In the genomic region with DNA sequence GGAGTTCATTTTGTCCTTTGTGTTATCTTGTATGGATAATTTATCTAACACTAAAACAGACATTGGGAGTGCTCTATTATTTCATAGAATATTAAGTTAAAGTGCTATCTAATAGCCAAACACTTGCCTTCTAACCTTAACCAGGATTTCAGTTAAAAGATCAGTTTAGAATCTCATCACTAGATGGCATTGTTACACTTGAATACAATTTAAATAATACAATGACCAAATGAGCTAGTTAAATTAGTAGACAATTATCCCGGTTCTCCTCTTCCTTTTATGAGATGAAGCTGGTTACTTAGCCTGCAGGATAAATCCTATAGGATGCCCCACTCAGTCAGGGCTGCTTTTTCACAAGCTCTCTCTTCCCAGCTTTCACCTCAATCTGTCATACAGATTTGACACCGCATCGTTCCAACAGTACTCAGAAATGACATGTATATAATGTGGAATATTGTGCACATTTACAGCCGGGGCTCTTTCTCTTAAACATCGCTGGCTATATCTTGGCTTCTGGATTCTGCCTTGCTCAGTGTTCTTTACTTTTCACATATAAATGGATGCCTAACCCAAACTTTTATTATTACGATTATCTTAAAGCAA, we compare ENCODE assay signal across 9 cellular contexts.
DNase-seq lines count a peak whose midpoint lies in the region; ATAC-seq and TF ChIP-seq lines count a peak whose summit lies in the region.
"Had no signal": no experiment of that assay in that cellular context is flagged by ENCODE, and none has a peak within 500 bp of the region (broad histone marks: within the 10 kb centered on the region; RNA-seq: fewer than 3 reads in every experiment).

No MANE protein-coding gene starts in this region.

- TF ChIP-seq EP300 in gastroesophageal sphincter (IDR thresholded peaks at IDR 0.05) = no peak

- no peak for TF ChIP-seq POLR2A in gastroesophageal sphincter (IDR thresholded peaks at IDR 0.05)

- no peak overlapping the region for H3K9ac ChIP-seq in liver (ENCODE audit: low read depth in 1 of 2, low read length in 2 of 2)

- H3K36me3 Mint-ChIP-seq in activated T-helper 2 cell treated with anti-CD3 and anti-CD28 coated beads, Interferon-gamma antibody, Interleukin-2, Interleukin-4, amounts not matched to agents 10 μg/mL and 5 μg/mL and 100 μg/mL, durations not matched to agents 14 hours and 24 hours and 36 hours (ENCODE audit: low read depth) = no peaks in the 10 kb centered on the region
- H3K36me3 Mint-ChIP-seq in activated CD8-positive, alpha-beta memory T cell treated with anti-CD3 and anti-CD28 coated beads, Interleukin-2, amount 10 ng/mL, durations not matched to agents 7 days and 5 days = no peaks in the 10 kb centered on the region
- H3K36me3 Mint-ChIP-seq: activated naive CD4-positive, alpha-beta T cell treated with anti-CD3 and anti-CD28 coated beads, Interleukin-2, amount 50 U/mL, for 24 hours had no signal

- TF ChIP-seq CTCF in left ventricle myocardium inferior (IDR thresholded peaks at IDR 0.05; ENCODE audit: borderline replicate concordance) (peak; percentile 43), liver (IDR thresholded peaks at IDR 0.05; ENCODE audit: low read depth, low read length, missing input control) (peak; percentile 20), gastroesophageal sphincter (IDR thresholded peaks at IDR 0.05) (peak in 2 of 4 experiments; percentile 8 to 30)

- WGBS in liver = 62% methylated on average over 6 of the region's 6 CpGs
- 48 to 53% methylated on average over 6 of the region's 6 CpGs for WGBS in gastroesophageal sphincter (ENCODE audit: low coverage in 1 of 2), 2 donors

- H3K9me3 Mint-ChIP-seq in activated T-helper 2 cell treated with anti-CD3 and anti-CD28 coated beads, Interferon-gamma antibody, Interleukin-2, Interleukin-4, amounts not matched to agents 10 μg/mL and 5 μg/mL and 100 μg/mL, durations not matched to agents 14 hours and 24 hours and 36 hours = no peaks in the 10 kb centered on the region
- no peaks in the 10 kb centered on the region for H3K9me3 Mint-ChIP-seq in activated CD8-positive, alpha-beta memory T cell treated with anti-CD3 and anti-CD28 coated beads, Interleukin-2, amount 10 ng/mL, durations not matched to agents 7 days and 5 days (ENCODE audit: low read depth)
- H3K9me3 Mint-ChIP-seq: activated naive CD4-positive, alpha-beta T cell treated with anti-CD3 and anti-CD28 coated beads, Interleukin-2, amount 50 U/mL, for 24 hours had no signal

- intact Hi-C loops in left ventricle myocardium inferior (cut with micrococcal nuclease) (loop anchor here (5.0 to 10.0 kb wide), 2 partner anchors 1208 to 1815 kb away; no protein-coding TSS in a partner anchor), Right ventricle myocardium inferior (cut with DNase I) (loop anchor here (5.0 kb wide), 2 partner anchors 1515 to 1815 kb away; no protein-coding TSS in a partner anchor)
- intact Hi-C loops in activated T-helper 2 cell treated with anti-CD3 and anti-CD28 coated beads, Interferon-gamma antibody, Interleukin-2, Interleukin-4, amounts not matched to agents 10 μg/mL and 5 μg/mL and 100 μg/mL, durations not matched to agents 14 hours and 24 hours and 36 hours (cut with micrococcal nuclease) = loop anchor here (2.0 to 10.0 kb wide), 5 partner anchors 438 to 1880 kb away; a partner anchor contains a TSS

- no peaks in the 10 kb centered on the region for H3K27me3 ChIP-seq in left ventricle myocardium inferior (ENCODE audit: low read depth)
- peaks cover 0 to 3% (median 0%) of the 10 kb centered on the region in 4 donors for H3K27me3 ChIP-seq in liver (ENCODE audit: control insufficient read depth in 4 of 4, insufficient read depth in 4 of 4, low read length in 3 of 4)
- no peaks in the 10 kb centered on the region for H3K27me3 ChIP-seq in gastroesophageal sphincter

- H3K4me1 Mint-ChIP-seq in activated T-helper 2 cell treated with anti-CD3 and anti-CD28 coated beads, Interferon-gamma antibody, Interleukin-2, Interleukin-4, amounts not matched to agents 10 μg/mL and 5 μg/mL and 100 μg/mL, durations not matched to agents 14 hours and 24 hours and 36 hours (ENCODE audit: low read depth) = peaks cover 17% of the 10 kb centered on the region
- H3K4me1 Mint-ChIP-seq in activated CD8-positive, alpha-beta memory T cell treated with anti-CD3 and anti-CD28 coated beads, Interleukin-2, amount 10 ng/mL, durations not matched to agents 7 days and 5 days = peaks cover 6% of the 10 kb centered on the region

- H3K4me3 Mint-ChIP-seq in activated T-helper 2 cell treated with anti-CD3 and anti-CD28 coated beads, Interferon-gamma antibody, Interleukin-2, Interleukin-4, amounts not matched to agents 10 μg/mL and 5 μg/mL and 100 μg/mL, durations not matched to agents 14 hours and 24 hours and 36 hours (ENCODE audit: low read depth) = no peak overlapping the region
- H3K4me3 Mint-ChIP-seq in activated CD8-positive, alpha-beta memory T cell treated with anti-CD3 and anti-CD28 coated beads, Interleukin-2, amount 10 ng/mL, durations not matched to agents 7 days and 5 days = no peak overlapping the region
- H3K4me3 Mint-ChIP-seq: activated naive CD4-positive, alpha-beta T cell treated with anti-CD3 and anti-CD28 coated beads, Interleukin-2, amount 50 U/mL, for 24 hours had no signal

- peak overlapping the region; percentile 73 for H3K27ac Mint-ChIP-seq in activated T-helper 2 cell treated with anti-CD3 and anti-CD28 coated beads, Interferon-gamma antibody, Interleukin-2, Interleukin-4, amounts not matched to agents 10 μg/mL and 5 μg/mL and 100 μg/mL, durations not matched to agents 14 hours and 24 hours and 36 hours
- H3K27ac Mint-ChIP-seq in activated CD8-positive, alpha-beta memory T cell treated with anti-CD3 and anti-CD28 coated beads, Interleukin-2, amount 10 ng/mL, durations not matched to agents 7 days and 5 days = no peak overlapping the region
- H3K27ac Mint-ChIP-seq: activated naive CD4-positive, alpha-beta T cell treated with anti-CD3 and anti-CD28 coated beads, Interleukin-2, amount 50 U/mL, for 24 hours had no signal

- H3K27ac ChIP-seq in left ventricle myocardium inferior (replicated peaks) = no peak overlapping the region
- no peak overlapping the region for H3K27ac ChIP-seq in liver (ENCODE audit: low read depth in 1 of 2, low read length in 2 of 2)
- no peak overlapping the region for H3K27ac ChIP-seq in gastroesophageal sphincter

- H3K27me3 Mint-ChIP-seq in activated T-helper 2 cell treated with anti-CD3 and anti-CD28 coated beads, Interferon-gamma antibody, Interleukin-2, Interleukin-4, amounts not matched to agents 10 μg/mL and 5 μg/mL and 100 μg/mL, durations not matched to agents 14 hours and 24 hours and 36 hours (ENCODE audit: low read depth) = peaks cover 9% of the 10 kb centered on the region
- peaks cover 4% of the 10 kb centered on the region for H3K27me3 Mint-ChIP-seq in activated CD8-positive, alpha-beta memory T cell treated with anti-CD3 and anti-CD28 coated beads, Interleukin-2, amount 10 ng/mL, durations not matched to agents 7 days and 5 days

- H3K36me3 ChIP-seq in left ventricle myocardium inferior = no peaks in the 10 kb centered on the region
- no peaks in the 10 kb centered on the region for H3K36me3 ChIP-seq in liver (ENCODE audit: control insufficient read depth in 4 of 4, insufficient read depth in 3 of 4, low read depth in 1 of 4, low read length in 3 of 4)
- no peaks in the 10 kb centered on the region for H3K36me3 ChIP-seq in gastroesophageal sphincter

- TF ChIP-seq RAD21 in liver (IDR thresholded peaks at IDR 0.05) = peak; percentile 69 to 74

- DNase-seq in left ventricle myocardium inferior (no peak), Right ventricle myocardium inferior (ENCODE audit: missing footprints) (no peak), NCI-H1694 treated with DMSO at 0.1 percent for 48 hours (lab: John Stamatoyannopoulos, UW) (peak; percentile 88)
- no peak for DNase-seq in activated T-helper 2 cell treated with anti-CD3 and anti-CD28 coated beads, Interferon-gamma antibody, Interleukin-2, Interleukin-4, amounts not matched to agents 10 μg/mL and 5 μg/mL and 100 μg/mL, durations not matched to agents 14 hours and 24 hours and 36 hours (ENCODE audit: low spot score)
- no peak for DNase-seq in activated CD8-positive, alpha-beta memory T cell treated with anti-CD3 and anti-CD28 coated beads, Interleukin-2, amount 10 ng/mL, durations not matched to agents 7 days and 5 days

- H3K9me3 ChIP-seq in left ventricle myocardium inferior (replicated peaks) (no peaks in the 10 kb centered on the region), liver (ENCODE audit: control insufficient read depth in 4 of 4, low read length in 3 of 4) (no peaks in the 10 kb centered on the region), gastroesophageal sphincter (no peaks in the 10 kb centered on the region)

- no peak overlapping the region for H3K4me3 ChIP-seq in left ventricle myocardium inferior
- H3K4me3 ChIP-seq in liver (ENCODE audit: low read depth in 1 of 3, low read length in 3 of 3) = no peak overlapping the region
- no peak overlapping the region for H3K4me3 ChIP-seq in gastroesophageal sphincter

- H3K4me1 ChIP-seq in left ventricle myocardium inferior (no peaks in the 10 kb centered on the region), liver (ENCODE audit: control insufficient read depth in 4 of 4, insufficient read depth in 4 of 4, low read length in 3 of 4) (no peaks in the 10 kb centered on the region), gastroesophageal sphincter (no peaks in the 10 kb centered on the region)

- ATAC-seq in Right ventricle myocardium inferior = no peak
- no peak for ATAC-seq in gastroesophageal sphincter
- no peak for ATAC-seq in activated CD8-positive, alpha-beta memory T cell treated with anti-CD3 and anti-CD28 coated beads, Interleukin-2, amount 10 ng/mL, durations not matched to agents 7 days and 5 days
- no peak for ATAC-seq in GM18498 (IDR thresholded peaks at IDR 0.05; ENCODE audit: unreplicated experiment)

- CTCF ChIA-PET in activated CD8-positive, alpha-beta memory T cell treated with anti-CD3 and anti-CD28 coated beads, Interleukin-2, amount 10 ng/mL, durations not matched to agents 7 days and 5 days (lab: Charles Lee) = interaction anchor here (1.0 to 1.1 kb wide), 2 partner anchors 9 to 1214 kb away, joined by 3 read pairs; no protein-coding TSS in a partner anchor

TF ChIP-seq in liver, 16 proteins besides CTCF, POLR2A, EP300 and RAD21 (continues in another document):
- no peak for TF ChIP-seq FOXA1 (IDR thresholded peaks at IDR 0.05)
